Comparison of ENCODE assay signal across 1 cellular context in genomic region chr17:77247048-77247541, GRCh38.
TF ChIP-seq lines count a peak whose summit lies in the region.

No MANE protein-coding gene starts in this region.

TF ChIP-seq in HepG2, 621 proteins besides CTCF, POLR2A, EP300 and RAD21 (continued from another document and continues in another):
- TF ChIP-seq ZNF691 (CRISPR knock-in tag; IDR thresholded peaks at IDR 0.05; ENCODE audit: borderline replicate concordance, low read depth), result 0 out of 2 replicates have a peak, but pooled peaks have one; percentile 24
- no peak for TF ChIP-seq ZNF7 (CRISPR knock-in tag; IDR thresholded peaks at IDR 0.05)
- TF ChIP-seq CBX5 (CRISPR knock-in tag; IDR thresholded peaks at IDR 0.05; ENCODE audit: borderline replicate concordance), result peak; percentile 82; the same call in 1 of the 2 replicates
- no peak for TF ChIP-seq GATA4 (IDR thresholded peaks at IDR 0.05; ENCODE audit: borderline replicate concordance, low read depth)
- no peak for TF ChIP-seq ZNF562 (CRISPR knock-in tag; IDR thresholded peaks at IDR 0.05; ENCODE audit: borderline replicate concordance)
- no peak for TF ChIP-seq NFE2L1 (CRISPR knock-in tag; IDR thresholded peaks at IDR 0.05; ENCODE audit: borderline replicate concordance)
- peak; percentile 54; the same call in 1 of the 2 replicates for TF ChIP-seq KMT2B (CRISPR knock-in tag; IDR thresholded peaks at IDR 0.05)
- no peak for TF ChIP-seq ZNF652 (CRISPR knock-in tag; IDR thresholded peaks at IDR 0.05; ENCODE audit: borderline replicate concordance, low read depth)
- no peak for TF ChIP-seq NR2F6 (IDR thresholded peaks at IDR 0.05)
- TF ChIP-seq NR2F6 (CRISPR knock-in tag; IDR thresholded peaks at IDR 0.05), result no peak; the same call in 1 of the 2 replicates
- TF ChIP-seq ARNT2 (CRISPR knock-in tag; IDR thresholded peaks at IDR 0.05; ENCODE audit: low read depth), result no peak; the same call in 1 of the 2 replicates
- 0 out of 2 replicates have a peak, but pooled peaks have one; percentile 18 for TF ChIP-seq THAP7 (CRISPR knock-in tag; IDR thresholded peaks at IDR 0.05)
- TF ChIP-seq PBX3 (CRISPR knock-in tag; IDR thresholded peaks at IDR 0.05; ENCODE audit: borderline replicate concordance), result no peak
- TF ChIP-seq AHDC1 (CRISPR knock-in tag; IDR thresholded peaks at IDR 0.05; ENCODE audit: borderline replicate concordance), result 0 out of 2 replicates have a peak, but pooled peaks have one; percentile 34
- no peak for TF ChIP-seq ZNF782 (CRISPR knock-in tag; IDR thresholded peaks at IDR 0.05; ENCODE audit: borderline replicate concordance)
- TF ChIP-seq HMGA1 (CRISPR knock-in tag; conservative IDR thresholded peaks at IDR 0.05), result no peak
- no peak for TF ChIP-seq ZNF629 (CRISPR knock-in tag; conservative IDR thresholded peaks at IDR 0.05)
- no peak for TF ChIP-seq NAIF1 (CRISPR knock-in tag; IDR thresholded peaks at IDR 0.05; ENCODE audit: borderline replicate concordance)
- no peak for TF ChIP-seq ZNF547 (CRISPR knock-in tag; IDR thresholded peaks at IDR 0.05)
- peak; percentile 60 for TF ChIP-seq HNRNPK (IDR thresholded peaks at IDR 0.05; ENCODE audit: low read depth, low read length, poor library complexity, severe bottlenecking)
- TF ChIP-seq ZFP36L2 (CRISPR knock-in tag; IDR thresholded peaks at IDR 0.05), result no peak
- TF ChIP-seq SATB2 (CRISPR knock-in tag; IDR thresholded peaks at IDR 0.05), result no peak
- peak; percentile 43; the same call in 1 of the 2 replicates for TF ChIP-seq TFDP1 (CRISPR knock-in tag; IDR thresholded peaks at IDR 0.05; ENCODE audit: borderline replicate concordance)
- TF ChIP-seq RORA (CRISPR knock-in tag; IDR thresholded peaks at IDR 0.05), result no peak
- no peak for TF ChIP-seq YEATS4 (CRISPR knock-in tag; IDR thresholded peaks at IDR 0.05; ENCODE audit: borderline replicate concordance)
- 0 out of 2 replicates have a peak, but pooled peaks have one; percentile 38 for TF ChIP-seq ZNF740 (CRISPR knock-in tag; IDR thresholded peaks at IDR 0.05)
- no peak for TF ChIP-seq DRAP1 (CRISPR knock-in tag; IDR thresholded peaks at IDR 0.05)
- no peak for TF ChIP-seq ZNF180 (CRISPR knock-in tag; IDR thresholded peaks at IDR 0.05; ENCODE audit: borderline replicate concordance, low read depth)
- no peak for TF ChIP-seq TOPORS (CRISPR knock-in tag; IDR thresholded peaks at IDR 0.05)
- TF ChIP-seq GTF2F1 (IDR thresholded peaks at IDR 0.05; ENCODE audit: low read length), result no peak
- 0 out of 2 replicates have a peak, but pooled peaks have one; percentile 40 for TF ChIP-seq MED13 (CRISPR knock-in tag; IDR thresholded peaks at IDR 0.05)
- TF ChIP-seq ZBTB7A (CRISPR knock-in tag; IDR thresholded peaks at IDR 0.05), result peak; percentile 98
- TF ChIP-seq ZNF10 (CRISPR knock-in tag; IDR thresholded peaks at IDR 0.05; ENCODE audit: borderline replicate concordance, low read depth), result no peak
- no peak for TF ChIP-seq ZNF564 (CRISPR knock-in tag; IDR thresholded peaks at IDR 0.05)
- no peak for TF ChIP-seq ZNF775 (CRISPR knock-in tag; IDR thresholded peaks at IDR 0.05; ENCODE audit: borderline replicate concordance)
- TF ChIP-seq MYNN (CRISPR knock-in tag; IDR thresholded peaks at IDR 0.05; ENCODE audit: low read depth), result no peak
- no peak for TF ChIP-seq ZNF232 (CRISPR knock-in tag; IDR thresholded peaks at IDR 0.05; ENCODE audit: borderline replicate concordance)
- TF ChIP-seq POLR2AphosphoS5 (IDR thresholded peaks at IDR 0.05; ENCODE audit: low read depth, low read length), result no peak
- no peak for TF ChIP-seq LCORL (IDR thresholded peaks at IDR 0.05)
- peak; percentile 92 for TF ChIP-seq LCORL (CRISPR knock-in tag; IDR thresholded peaks at IDR 0.05)
- no peak for TF ChIP-seq RFX5 (IDR thresholded peaks at IDR 0.05; ENCODE audit: low read depth, low read length)
- no peak for TF ChIP-seq ZBTB40 (IDR thresholded peaks at IDR 0.05)
- TF ChIP-seq ZBTB40 (CRISPR knock-in tag; IDR thresholded peaks at IDR 0.05), result no peak
- peak; percentile 81; the same call in 1 of the 2 replicates for TF ChIP-seq ZNF598 (CRISPR knock-in tag; IDR thresholded peaks at IDR 0.05; ENCODE audit: borderline replicate concordance)
